ENCODE assay signal across 1 cellular context in the genomic region with DNA sequence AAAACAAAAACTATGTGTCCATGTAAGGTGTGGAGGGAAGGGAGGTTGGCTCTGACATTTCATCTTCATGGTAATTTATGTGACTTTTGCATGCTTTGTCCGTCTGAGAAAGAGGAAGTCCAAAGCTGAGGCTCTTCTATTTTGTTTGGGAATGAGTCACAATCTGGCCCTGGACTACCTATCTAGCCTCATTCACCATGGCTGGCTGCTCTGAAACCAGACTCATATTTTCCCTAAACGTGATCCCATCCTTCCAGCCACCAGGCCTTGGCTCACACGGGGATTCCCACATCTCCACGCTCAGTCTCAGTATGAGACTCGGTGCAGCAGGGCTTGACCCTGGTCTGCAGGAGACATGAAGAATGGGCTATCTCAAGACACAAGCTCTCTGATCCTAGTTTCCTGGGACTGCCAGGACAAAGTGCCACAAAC.
TF ChIP-seq lines count a peak whose summit lies in the region.

No MANE protein-coding gene starts in this region.

TF ChIP-seq in K562, 482 proteins besides CTCF, POLR2A, EP300 and RAD21 (continued from another document):
- TF ChIP-seq, protein P1, sequence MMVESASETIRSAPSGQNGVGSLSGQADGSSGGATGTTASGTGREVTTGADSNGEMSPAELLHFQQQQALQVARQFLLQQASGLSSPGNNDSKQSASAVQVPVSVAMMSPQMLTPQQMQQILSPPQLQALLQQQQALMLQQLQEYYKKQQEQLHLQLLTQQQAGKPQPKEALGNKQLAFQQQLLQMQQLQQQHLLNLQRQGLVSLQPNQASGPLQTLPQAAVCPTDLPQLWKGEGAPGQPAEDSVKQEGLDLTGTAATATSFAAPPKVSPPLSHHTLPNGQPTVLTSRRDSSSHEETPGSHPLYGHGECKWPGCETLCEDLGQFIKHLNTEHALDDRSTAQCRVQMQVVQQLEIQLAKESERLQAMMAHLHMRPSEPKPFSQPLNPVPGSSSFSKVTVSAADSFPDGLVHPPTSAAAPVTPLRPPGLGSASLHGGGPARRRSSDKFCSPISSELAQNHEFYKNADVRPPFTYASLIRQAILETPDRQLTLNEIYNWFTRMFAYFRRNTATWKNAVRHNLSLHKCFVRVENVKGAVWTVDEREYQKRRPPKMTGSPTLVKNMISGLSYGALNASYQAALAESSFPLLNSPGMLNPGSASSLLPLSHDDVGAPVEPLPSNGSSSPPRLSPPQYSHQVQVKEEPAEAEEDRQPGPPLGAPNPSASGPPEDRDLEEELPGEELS (CRISPR knock-in tag; IDR thresholded peaks at IDR 0.05; ENCODE audit: borderline replicate concordance): no peak
- TF ChIP-seq MEIS2 (IDR thresholded peaks at IDR 0.05; ENCODE audit: partially characterized antibody) (peak; percentile 86), NUFIP1 (IDR thresholded peaks at IDR 0.05; ENCODE audit: partially characterized antibody) (no peak), GATA2 (CRISPR knock-in tag; IDR thresholded peaks at IDR 0.05) (no peak), SPI1 (IDR thresholded peaks at IDR 0.05; ENCODE audit: borderline replicate concordance, low read depth, low read length) (peak; percentile 95), TSC22D4 (tag; IDR thresholded peaks at IDR 0.05) (no peak), JUNB (CRISPR knock-in tag; conservative IDR thresholded peaks at IDR 0.05) (no peak), ZBTB17 (CRISPR knock-in tag; IDR thresholded peaks at IDR 0.05) (no peak), SMAD1 (IDR thresholded peaks at IDR 0.05; ENCODE audit: low read depth, low read length, partially characterized antibody) (no peak)
- TF ChIP-seq, protein P2, sequence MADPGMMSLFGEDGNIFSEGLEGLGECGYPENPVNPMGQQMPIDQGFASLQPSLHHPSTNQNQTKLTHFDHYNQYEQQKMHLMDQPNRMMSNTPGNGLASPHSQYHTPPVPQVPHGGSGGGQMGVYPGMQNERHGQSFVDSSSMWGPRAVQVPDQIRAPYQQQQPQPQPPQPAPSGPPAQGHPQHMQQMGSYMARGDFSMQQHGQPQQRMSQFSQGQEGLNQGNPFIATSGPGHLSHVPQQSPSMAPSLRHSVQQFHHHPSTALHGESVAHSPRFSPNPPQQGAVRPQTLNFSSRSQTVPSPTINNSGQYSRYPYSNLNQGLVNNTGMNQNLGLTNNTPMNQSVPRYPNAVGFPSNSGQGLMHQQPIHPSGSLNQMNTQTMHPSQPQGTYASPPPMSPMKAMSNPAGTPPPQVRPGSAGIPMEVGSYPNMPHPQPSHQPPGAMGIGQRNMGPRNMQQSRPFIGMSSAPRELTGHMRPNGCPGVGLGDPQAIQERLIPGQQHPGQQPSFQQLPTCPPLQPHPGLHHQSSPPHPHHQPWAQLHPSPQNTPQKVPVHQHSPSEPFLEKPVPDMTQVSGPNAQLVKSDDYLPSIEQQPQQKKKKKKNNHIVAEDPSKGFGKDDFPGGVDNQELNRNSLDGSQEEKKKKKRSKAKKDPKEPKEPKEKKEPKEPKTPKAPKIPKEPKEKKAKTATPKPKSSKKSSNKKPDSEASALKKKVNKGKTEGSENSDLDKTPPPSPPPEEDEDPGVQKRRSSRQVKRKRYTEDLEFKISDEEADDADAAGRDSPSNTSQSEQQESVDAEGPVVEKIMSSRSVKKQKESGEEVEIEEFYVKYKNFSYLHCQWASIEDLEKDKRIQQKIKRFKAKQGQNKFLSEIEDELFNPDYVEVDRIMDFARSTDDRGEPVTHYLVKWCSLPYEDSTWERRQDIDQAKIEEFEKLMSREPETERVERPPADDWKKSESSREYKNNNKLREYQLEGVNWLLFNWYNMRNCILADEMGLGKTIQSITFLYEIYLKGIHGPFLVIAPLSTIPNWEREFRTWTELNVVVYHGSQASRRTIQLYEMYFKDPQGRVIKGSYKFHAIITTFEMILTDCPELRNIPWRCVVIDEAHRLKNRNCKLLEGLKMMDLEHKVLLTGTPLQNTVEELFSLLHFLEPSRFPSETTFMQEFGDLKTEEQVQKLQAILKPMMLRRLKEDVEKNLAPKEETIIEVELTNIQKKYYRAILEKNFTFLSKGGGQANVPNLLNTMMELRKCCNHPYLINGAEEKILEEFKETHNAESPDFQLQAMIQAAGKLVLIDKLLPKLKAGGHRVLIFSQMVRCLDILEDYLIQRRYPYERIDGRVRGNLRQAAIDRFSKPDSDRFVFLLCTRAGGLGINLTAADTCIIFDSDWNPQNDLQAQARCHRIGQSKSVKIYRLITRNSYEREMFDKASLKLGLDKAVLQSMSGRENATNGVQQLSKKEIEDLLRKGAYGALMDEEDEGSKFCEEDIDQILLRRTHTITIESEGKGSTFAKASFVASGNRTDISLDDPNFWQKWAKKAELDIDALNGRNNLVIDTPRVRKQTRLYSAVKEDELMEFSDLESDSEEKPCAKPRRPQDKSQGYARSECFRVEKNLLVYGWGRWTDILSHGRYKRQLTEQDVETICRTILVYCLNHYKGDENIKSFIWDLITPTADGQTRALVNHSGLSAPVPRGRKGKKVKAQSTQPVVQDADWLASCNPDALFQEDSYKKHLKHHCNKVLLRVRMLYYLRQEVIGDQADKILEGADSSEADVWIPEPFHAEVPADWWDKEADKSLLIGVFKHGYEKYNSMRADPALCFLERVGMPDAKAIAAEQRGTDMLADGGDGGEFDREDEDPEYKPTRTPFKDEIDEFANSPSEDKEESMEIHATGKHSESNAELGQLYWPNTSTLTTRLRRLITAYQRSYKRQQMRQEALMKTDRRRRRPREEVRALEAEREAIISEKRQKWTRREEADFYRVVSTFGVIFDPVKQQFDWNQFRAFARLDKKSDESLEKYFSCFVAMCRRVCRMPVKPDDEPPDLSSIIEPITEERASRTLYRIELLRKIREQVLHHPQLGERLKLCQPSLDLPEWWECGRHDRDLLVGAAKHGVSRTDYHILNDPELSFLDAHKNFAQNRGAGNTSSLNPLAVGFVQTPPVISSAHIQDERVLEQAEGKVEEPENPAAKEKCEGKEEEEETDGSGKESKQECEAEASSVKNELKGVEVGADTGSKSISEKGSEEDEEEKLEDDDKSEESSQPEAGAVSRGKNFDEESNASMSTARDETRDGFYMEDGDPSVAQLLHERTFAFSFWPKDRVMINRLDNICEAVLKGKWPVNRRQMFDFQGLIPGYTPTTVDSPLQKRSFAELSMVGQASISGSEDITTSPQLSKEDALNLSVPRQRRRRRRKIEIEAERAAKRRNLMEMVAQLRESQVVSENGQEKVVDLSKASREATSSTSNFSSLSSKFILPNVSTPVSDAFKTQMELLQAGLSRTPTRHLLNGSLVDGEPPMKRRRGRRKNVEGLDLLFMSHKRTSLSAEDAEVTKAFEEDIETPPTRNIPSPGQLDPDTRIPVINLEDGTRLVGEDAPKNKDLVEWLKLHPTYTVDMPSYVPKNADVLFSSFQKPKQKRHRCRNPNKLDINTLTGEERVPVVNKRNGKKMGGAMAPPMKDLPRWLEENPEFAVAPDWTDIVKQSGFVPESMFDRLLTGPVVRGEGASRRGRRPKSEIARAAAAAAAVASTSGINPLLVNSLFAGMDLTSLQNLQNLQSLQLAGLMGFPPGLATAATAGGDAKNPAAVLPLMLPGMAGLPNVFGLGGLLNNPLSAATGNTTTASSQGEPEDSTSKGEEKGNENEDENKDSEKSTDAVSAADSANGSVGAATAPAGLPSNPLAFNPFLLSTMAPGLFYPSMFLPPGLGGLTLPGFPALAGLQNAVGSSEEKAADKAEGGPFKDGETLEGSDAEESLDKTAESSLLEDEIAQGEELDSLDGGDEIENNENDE (IDR thresholded peaks at IDR 0.05; ENCODE audit: low read depth, low read length): no peak
- TF ChIP-seq, protein P3, sequence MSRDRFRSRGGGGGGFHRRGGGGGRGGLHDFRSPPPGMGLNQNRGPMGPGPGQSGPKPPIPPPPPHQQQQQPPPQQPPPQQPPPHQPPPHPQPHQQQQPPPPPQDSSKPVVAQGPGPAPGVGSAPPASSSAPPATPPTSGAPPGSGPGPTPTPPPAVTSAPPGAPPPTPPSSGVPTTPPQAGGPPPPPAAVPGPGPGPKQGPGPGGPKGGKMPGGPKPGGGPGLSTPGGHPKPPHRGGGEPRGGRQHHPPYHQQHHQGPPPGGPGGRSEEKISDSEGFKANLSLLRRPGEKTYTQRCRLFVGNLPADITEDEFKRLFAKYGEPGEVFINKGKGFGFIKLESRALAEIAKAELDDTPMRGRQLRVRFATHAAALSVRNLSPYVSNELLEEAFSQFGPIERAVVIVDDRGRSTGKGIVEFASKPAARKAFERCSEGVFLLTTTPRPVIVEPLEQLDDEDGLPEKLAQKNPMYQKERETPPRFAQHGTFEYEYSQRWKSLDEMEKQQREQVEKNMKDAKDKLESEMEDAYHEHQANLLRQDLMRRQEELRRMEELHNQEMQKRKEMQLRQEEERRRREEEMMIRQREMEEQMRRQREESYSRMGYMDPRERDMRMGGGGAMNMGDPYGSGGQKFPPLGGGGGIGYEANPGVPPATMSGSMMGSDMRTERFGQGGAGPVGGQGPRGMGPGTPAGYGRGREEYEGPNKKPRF (IDR thresholded peaks at IDR 0.05; ENCODE audit: low read depth, low read length): no peak
- TF ChIP-seq, protein P4, sequence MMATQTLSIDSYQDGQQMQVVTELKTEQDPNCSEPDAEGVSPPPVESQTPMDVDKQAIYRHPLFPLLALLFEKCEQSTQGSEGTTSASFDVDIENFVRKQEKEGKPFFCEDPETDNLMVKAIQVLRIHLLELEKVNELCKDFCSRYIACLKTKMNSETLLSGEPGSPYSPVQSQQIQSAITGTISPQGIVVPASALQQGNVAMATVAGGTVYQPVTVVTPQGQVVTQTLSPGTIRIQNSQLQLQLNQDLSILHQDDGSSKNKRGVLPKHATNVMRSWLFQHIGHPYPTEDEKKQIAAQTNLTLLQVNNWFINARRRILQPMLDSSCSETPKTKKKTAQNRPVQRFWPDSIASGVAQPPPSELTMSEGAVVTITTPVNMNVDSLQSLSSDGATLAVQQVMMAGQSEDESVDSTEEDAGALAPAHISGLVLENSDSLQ (IDR thresholded peaks at IDR 0.05): peak; percentile 80
TF ChIP-seq in K562: peak in this region for 7.
